Comparison of ENCODE assay signal across 23 cellular contexts in genomic region chr13:96346846-96347367, GRCh38.
"Had no signal": no experiment of that assay in that cellular context is flagged by ENCODE, and none has a peak within 500 bp of the region (broad histone marks: within the 10 kb centered on the region; RNA-seq: fewer than 3 reads in every experiment).

No MANE protein-coding gene starts in this region.

- H3K36me3 ChIP-seq: esophagus muscularis mucosa, esophagus squamous epithelium, gastrocnemius medialis, gastroesophageal sphincter, heart left ventricle, heart right ventricle had no signal

- ATAC-seq: effector memory CD8-positive, alpha-beta T cell; esophagus mucosa; foreskin keratinocyte; gastrocnemius medialis; gastroesophageal sphincter; heart left ventricle; heart right ventricle had no signal

- H3K27me3 ChIP-seq: dorsolateral prefrontal cortex, esophagus muscularis mucosa, esophagus squamous epithelium, foreskin keratinocyte, gastrocnemius medialis, gastroesophageal sphincter, heart right ventricle had no signal

- H3K4me1 ChIP-seq: esophagus muscularis mucosa, esophagus squamous epithelium, foreskin keratinocyte, gastrocnemius medialis, gastroesophageal sphincter, heart left ventricle, heart right ventricle had no signal

- DNase-seq: cortex of kidney; dermis blood vessel endothelial cell; dorsolateral prefrontal cortex; effector CD4-positive, alpha-beta T cell; effector CD8-positive, alpha-beta T cell; effector memory CD4-positive, alpha-beta T cell; effector memory CD8-positive, alpha-beta T cell; endodermal cell; erythroblast; esophagus squamous epithelium; foreskin fibroblast; foreskin keratinocyte; foreskin melanocyte; gastrocnemius medialis; glutamatergic neuron; head of caudate nucleus; heart left ventricle; heart right ventricle had no signal

- H3K4me3 ChIP-seq: coronary artery, dorsolateral prefrontal cortex, esophagus muscularis mucosa, esophagus squamous epithelium, gastrocnemius medialis, gastroesophageal sphincter, heart left ventricle, heart right ventricle had no signal

- H3K9me3 ChIP-seq: esophagus muscularis mucosa, esophagus squamous epithelium, gastrocnemius medialis, gastroesophageal sphincter, heart left ventricle, heart right ventricle had no signal

- H3K27ac ChIP-seq: coronary artery, dorsolateral prefrontal cortex, epithelial cell of prostate, esophagus muscularis mucosa, esophagus squamous epithelium, foreskin keratinocyte, gastrocnemius medialis, gastroesophageal sphincter, heart left ventricle, heart right ventricle had no signal
